28 cellular contexts compared by ENCODE assay signal in the genomic region with DNA sequence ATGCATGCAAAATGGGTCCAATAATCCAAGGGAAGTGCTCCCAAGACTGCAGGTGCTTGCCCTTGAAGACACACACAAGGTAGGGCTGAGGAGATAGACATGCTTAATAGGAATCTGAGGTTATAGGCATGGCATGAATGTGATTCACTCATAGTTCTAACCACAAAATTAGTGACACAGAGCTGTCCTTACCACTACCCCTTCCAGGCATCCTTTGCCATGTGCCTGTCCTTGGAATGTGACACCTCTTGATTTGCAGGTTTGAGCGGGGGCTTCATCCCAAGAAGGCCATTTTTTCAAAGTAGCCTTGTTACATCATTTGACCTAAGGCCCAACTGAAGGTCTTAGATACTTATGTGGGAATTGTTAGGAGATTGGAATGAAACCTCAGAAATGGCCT.
A peak's percentile ranks its signal among the peaks of the same experiment; 100 is the strongest.
DNase-seq lines count a peak whose midpoint lies in the region; ATAC-seq, FAIRE-seq and TF ChIP-seq lines count a peak whose summit lies in the region.
"Had no signal": no experiment of that assay in that cellular context is flagged by ENCODE, and none has a peak within 500 bp of the region (broad histone marks: within the 10 kb centered on the region; RNA-seq: fewer than 3 reads in every experiment).

No MANE protein-coding gene starts in this region.

- H3K27me3 Mint-ChIP-seq in MCF 10A (ENCODE audit: insufficient read depth, unreplicated experiment): no peaks in the 10 kb centered on the region
- peaks cover 2% of the 10 kb centered on the region for H3K27me3 Mint-ChIP-seq in activated naive CD4-positive, alpha-beta T cell treated with anti-CD3 and anti-CD28 coated beads for 36 hours (ENCODE audit: low read depth)

- H3K9ac ChIP-seq in mammary epithelial cell (ENCODE audit: insufficient read depth, low read length): no peak overlapping the region
- H3K9ac ChIP-seq in keratinocyte (ENCODE audit: control insufficient read depth, extremely low read depth, insufficient read depth, low read length): no peak overlapping the region
- H3K9ac ChIP-seq: BLaER1 had no signal

- no peaks in the 10 kb centered on the region for H3K4me1 Mint-ChIP-seq in MCF 10A (ENCODE audit: insufficient read depth, unreplicated experiment)
- no peaks in the 10 kb centered on the region for H3K4me1 Mint-ChIP-seq in activated naive CD4-positive, alpha-beta T cell treated with anti-CD3 and anti-CD28 coated beads for 36 hours (ENCODE audit: low read depth)

- H3K9me3 Mint-ChIP-seq in MCF 10A (ENCODE audit: unreplicated experiment): no peaks in the 10 kb centered on the region
- H3K9me3 Mint-ChIP-seq in activated naive CD4-positive, alpha-beta T cell treated with anti-CD3 and anti-CD28 coated beads for 36 hours: peaks cover under 1% of the 10 kb centered on the region
- H3K9me3 Mint-ChIP-seq: CD4-positive, alpha-beta T cell had no signal

- H3K4me2 ChIP-seq in mammary epithelial cell (ENCODE audit: insufficient read depth, low read depth, low read length) (no peak overlapping the region), keratinocyte (ENCODE audit: control insufficient read depth, extremely low read depth, insufficient read depth, low read depth, low read length) (no peak overlapping the region)
- H3K4me2 ChIP-seq: BLaER1 had no signal

- H3K9me3 ChIP-seq in mammary epithelial cell (replicated peaks; ENCODE audit: insufficient read depth, low read length): no peaks in the 10 kb centered on the region
- no peaks in the 10 kb centered on the region for H3K9me3 ChIP-seq in keratinocyte (ENCODE audit: control insufficient read depth, low read depth, low read length)
- H3K9me3 ChIP-seq: MG63, Peyer's patch, SJSA1 had no signal

- no peaks in the 10 kb centered on the region for H3K9me1 ChIP-seq in keratinocyte (ENCODE audit: control insufficient read depth, extremely low read depth, insufficient read depth, low read length)

- H3K4me1 ChIP-seq in mammary epithelial cell (ENCODE audit: insufficient read depth, low read length) (peaks cover 11% of the 10 kb centered on the region), keratinocyte (ENCODE audit: control insufficient read depth, extremely low read depth, insufficient read depth, low read length) (no peaks in the 10 kb centered on the region)
- H3K4me1 ChIP-seq: BLaER1, Peyer's patch, SJSA1 had no signal

- TF ChIP-seq CTCF in mammary epithelial cell (conservative IDR thresholded peaks at IDR 0.05 in 1 of 2, IDR thresholded peaks at IDR 0.05 in 1 of 2; ENCODE audit: extremely low read depth in 1 of 2, insufficient read depth in 1 of 2, low read depth in 1 of 2, low read length in 2 of 2) (no peak), MCF 10A (IDR thresholded peaks at IDR 0.05; ENCODE audit: unreplicated experiment) (no peak), bronchial epithelial cell (IDR thresholded peaks at IDR 0.05; ENCODE audit: insufficient read depth, low read length, severe bottlenecking) (no peak), keratinocyte (optimal IDR thresholded peaks at IDR 0.05 in 1 of 3, IDR thresholded peaks at IDR 0.05 in 1 of 3, conservative IDR thresholded peaks at IDR 0.05 in 1 of 3; ENCODE audit: extremely low read depth in 1 of 3, insufficient read depth in 2 of 3, low read length in 3 of 3) (no peak), omental fat pad (IDR thresholded peaks at IDR 0.05) (no peak)

- H2AFZ ChIP-seq in mammary epithelial cell (ENCODE audit: low read depth, low read length) (no peak overlapping the region), keratinocyte (ENCODE audit: control insufficient read depth, low read length) (no peak overlapping the region)

- in situ Hi-C loops in mammary epithelial cell (cut with MboI; ENCODE audit: low sequenced_read_pairs in 2 of 2): no loop called here

- peaks cover 6% of the 10 kb centered on the region for H3K36me3 Mint-ChIP-seq in MCF 10A (ENCODE audit: insufficient read depth, unreplicated experiment)
- H3K36me3 Mint-ChIP-seq in activated naive CD4-positive, alpha-beta T cell treated with anti-CD3 and anti-CD28 coated beads for 36 hours (ENCODE audit: low read depth): no peaks in the 10 kb centered on the region

- no peaks in the 10 kb centered on the region for H4K20me1 ChIP-seq in mammary epithelial cell (ENCODE audit: insufficient read depth, low read length)
- H4K20me1 ChIP-seq in keratinocyte (ENCODE audit: control insufficient read depth, extremely low read depth, insufficient read depth, low read length): no peaks in the 10 kb centered on the region
- H4K20me1 ChIP-seq: BLaER1 had no signal

- dilution Hi-C loops in mammary epithelial cell (cut with HindIII; ENCODE audit: low sequenced_read_pairs) (no loop called here), keratinocyte (cut with MboI; ENCODE audit: extremely low pct_ligation_motif_present, low sequenced_read_pairs) (no loop called here)

- FAIRE-seq in bronchial epithelial cell (lab: Jason Lieb, UNC): peak; percentile 90
- peak; percentile 80 for FAIRE-seq in keratinocyte (lab: Jason Lieb, UNC)
- FAIRE-seq: GM12891 had no signal

- no peak overlapping the region for H3K27ac Mint-ChIP-seq in MCF 10A (ENCODE audit: low read depth, unreplicated experiment)
- H3K27ac Mint-ChIP-seq in activated naive CD4-positive, alpha-beta T cell treated with anti-CD3 and anti-CD28 coated beads for 36 hours: no peak overlapping the region
- H3K27ac Mint-ChIP-seq: CD4-positive, alpha-beta T cell had no signal

- H3K36me3 ChIP-seq in mammary epithelial cell (ENCODE audit: insufficient read depth, low read length): no peaks in the 10 kb centered on the region
- no peaks in the 10 kb centered on the region for H3K36me3 ChIP-seq in bronchial epithelial cell (ENCODE audit: control insufficient read depth, insufficient read depth, low read length)
- H3K36me3 ChIP-seq in keratinocyte (ENCODE audit: control insufficient read depth in 2 of 2, extremely low read depth in 1 of 2, insufficient read depth in 2 of 2, low read length in 2 of 2): no peaks in the 10 kb centered on the region
- H3K36me3 ChIP-seq: BLaER1, MG63, Peyer's patch, SJSA1 had no signal

- H3K79me2 ChIP-seq in mammary epithelial cell (ENCODE audit: insufficient read depth, low read length) (no peaks in the 10 kb centered on the region), keratinocyte (ENCODE audit: control insufficient read depth, insufficient read depth, low read length) (no peaks in the 10 kb centered on the region)

- H3K4me3 ChIP-seq in mammary epithelial cell (replicated peaks in 1 of 3; ENCODE audit: insufficient read depth in 1 of 3, low read depth in 2 of 3, low read length in 3 of 3): no peak overlapping the region
- H3K4me3 ChIP-seq in bronchial epithelial cell (ENCODE audit: low read depth, low read length): no peak overlapping the region
- no peak overlapping the region for H3K4me3 ChIP-seq in keratinocyte (ENCODE audit: control insufficient read depth in 2 of 3, extremely low read depth in 1 of 3, insufficient read depth in 2 of 3, low read depth in 1 of 3, low read length in 3 of 3)
- H3K4me3 ChIP-seq: BLaER1, MG63, Peyer's patch, SJSA1 had no signal

- BruUV-seq in mammary epithelial cell (replicated peaks; lab: Mats Ljungman, UMichigan) (no TSS peak), MCF 10A (replicated peaks; lab: Mats Ljungman, UMichigan) (no TSS peak)

- ATAC-seq in omental fat pad (ENCODE audit: low FRiP score): no peak
- ATAC-seq: Right ventricle myocardium inferior had no signal

- WGBS in mammary epithelial cell (ENCODE audit: low coverage, missing lambda C conversion rate): 0% methylated on average over 1 of the region's 1 CpG

- H3K4me3 Mint-ChIP-seq in MCF 10A (ENCODE audit: unreplicated experiment): no peak overlapping the region
- H3K4me3 Mint-ChIP-seq in activated naive CD4-positive, alpha-beta T cell treated with anti-CD3 and anti-CD28 coated beads for 36 hours: no peak overlapping the region
- H3K4me3 Mint-ChIP-seq: CD4-positive, alpha-beta T cell had no signal

- CTCF ChIA-PET in mammary epithelial cell (lab: Charles Lee; ENCODE audit: low non-redundant PET): no interaction called here
- CTCF ChIA-PET in MCF 10A (lab: Yijun Ruan, JAX): interaction anchor here (1.2 to 5.5 kb wide), 3 partner anchors 30 to 89 kb away, joined by 3 to 31 read pairs (median 19); no protein-coding TSS in a partner anchor
- CTCF ChIA-PET in activated naive CD4-positive, alpha-beta T cell treated with anti-CD3 and anti-CD28 coated beads for 36 hours (lab: Charles Lee): no interaction called here

- DNase-seq in mammary epithelial cell (peak; percentile 56), MCF 10A (ENCODE audit: unreplicated experiment) (no peak), bronchial epithelial cell (ENCODE audit: low read depth) (peak; percentile 50), keratinocyte (ENCODE audit: low read depth, low spot score) (no peak), omental fat pad (ENCODE audit: low spot score) (no peak), NCI-H2227 (lab: John Stamatoyannopoulos, UW; ENCODE audit: unreplicated experiment) (no peak), NCI-H146 treated with DMSO at 0.1 percent for 48 hours (lab: John Stamatoyannopoulos, UW; ENCODE audit: unreplicated experiment) (no peak)
- no peak for DNase-seq in activated naive CD4-positive, alpha-beta T cell treated with anti-CD3 and anti-CD28 coated beads for 36 hours
- DNase-seq: ACHN; CD4-positive, alpha-beta T cell; COR-L47; DND-41; GOT3; HCEC 1CT; IMR-90; MG63; NCI-H1048; NCI-H1436; NCI-H2029; NCI-H226; NCI-H510A treated with DMSO at 0.1 percent for 48 hours; NCI-H748 treated with DMSO at 0.1 percent for 48 hours; Peyer's patch had no signal

- H3K27ac ChIP-seq in mammary epithelial cell (ENCODE audit: insufficient read depth, low read depth, low read length) (no peak overlapping the region), keratinocyte (ENCODE audit: control insufficient read depth, insufficient read depth, low read length) (no peak overlapping the region)
- H3K27ac ChIP-seq: 22Rv1, BLaER1, Peyer's patch, SJSA1 had no signal

- POLR2A ChIA-PET in MCF 10A (lab: Yijun Ruan, JAX): no interaction called here

- intact Hi-C loops in mammary epithelial cell (cut with micrococcal nuclease) (no loop called here), MCF 10A (cut with micrococcal nuclease) (no loop called here)
- intact Hi-C loops in activated naive CD4-positive, alpha-beta T cell treated with anti-CD3 and anti-CD28 coated beads for 36 hours (cut with micrococcal nuclease): no loop called here

- H3K27me3 ChIP-seq in mammary epithelial cell (ENCODE audit: insufficient read depth, low read length): no peaks in the 10 kb centered on the region
- H3K27me3 ChIP-seq in bronchial epithelial cell (ENCODE audit: control insufficient read depth, insufficient read depth, low read length): no peaks in the 10 kb centered on the region
- no peaks in the 10 kb centered on the region for H3K27me3 ChIP-seq in keratinocyte (ENCODE audit: control insufficient read depth, extremely low read depth, insufficient read depth, low read length)
- H3K27me3 ChIP-seq: BLaER1, MG63, Peyer's patch, SJSA1 had no signal

Comparison
In these comparisons a context has a peak if more than half of its experiments do, and no peak if none do; other contexts are left out.
1. DNase-seq: peak in mammary epithelial cell (single experiment) and bronchial epithelial cell (single experiment); none in MCF 10A (single experiment), keratinocyte (single experiment), omental fat pad (single experiment), activated naive CD4-positive, alpha-beta T cell treated with anti-CD3 and anti-CD28 coated beads for 36 hours (single experiment), NCI-H2227 (single experiment) and NCI-H146 treated with DMSO at 0.1 percent for 48 hours (single experiment).